Comparison of ENCODE assay signal across 8 cellular contexts in the genomic region with DNA sequence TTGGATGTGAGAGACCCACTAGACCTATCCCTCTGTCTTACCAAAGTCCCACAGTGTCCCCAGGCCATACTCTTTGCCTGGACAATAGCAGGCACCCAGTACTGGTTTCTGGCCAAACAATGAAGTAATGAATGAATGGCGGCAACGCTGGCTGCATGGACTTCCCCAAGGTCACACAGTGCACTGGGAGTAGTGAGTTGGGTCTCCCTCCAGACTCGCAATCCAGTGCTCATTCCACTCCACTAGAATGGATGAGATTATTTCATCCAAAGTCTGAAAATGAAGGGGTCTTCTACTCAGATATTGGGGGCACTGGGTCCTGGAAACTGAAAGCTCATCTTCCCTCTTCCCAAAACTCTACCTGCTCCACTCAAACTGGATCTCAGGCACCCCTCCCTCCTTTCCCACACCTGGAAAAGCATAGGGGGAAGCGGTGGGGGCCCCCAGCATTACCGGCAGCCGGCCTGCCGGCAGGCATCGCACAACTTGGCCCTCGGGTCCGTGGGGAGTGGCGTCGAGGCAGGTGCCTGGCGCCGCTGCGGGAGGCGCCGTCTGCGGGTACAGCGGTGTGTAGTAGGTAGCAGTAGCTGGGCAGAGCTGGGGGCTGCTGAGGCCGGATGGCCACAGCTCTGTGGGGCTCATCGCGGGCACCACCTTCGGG. TPM values are rescaled to one million over a fixed set of nuclear protein-coding genes. Genes with fewer than 3 reads are reported as not detected.
DNase-seq lines count a peak whose midpoint lies in the region; ATAC-seq, FAIRE-seq and TF ChIP-seq lines count a peak whose summit lies in the region.

No MANE protein-coding gene starts in this region.

- TF ChIP-seq CTCF in A549 (IDR thresholded peaks at IDR 0.05) (no peak), right atrium auricular region (IDR thresholded peaks at IDR 0.05) (no peak)

- peak overlapping the region; percentile 99 for H3K4me2 ChIP-seq in A549

- no peaks in the 10 kb centered on the region for H3K27me3 ChIP-seq in right atrium auricular region

- no peaks in the 10 kb centered on the region for H3K36me3 ChIP-seq in right atrium auricular region

- peaks cover 55 to 74% of the 10 kb centered on the region in 2 donors for H3K4me1 Mint-ChIP-seq in stimulated activated naive B cell treated with anti-CD40 and anti-IgM and Interleukin-4, amounts not matched to agents 10 μg/mL and 1 μg/mL and 100 μg/mL, for 72 hours

- in situ Hi-C loops in KBM-7 (cut with MboI; ENCODE audit: low pct_unique_long_range_greater_than_20kb, low sequenced_read_pairs), result no loop called here

- peak overlapping the region; percentile 73 to 85 for H3K4me3 Mint-ChIP-seq in stimulated activated naive B cell treated with anti-CD40 and anti-IgM and Interleukin-4, amounts not matched to agents 10 μg/mL and 1 μg/mL and 100 μg/mL, for 72 hours

- H3K27ac Mint-ChIP-seq in stimulated activated naive B cell treated with anti-CD40 and anti-IgM and Interleukin-4, amounts not matched to agents 10 μg/mL and 1 μg/mL and 100 μg/mL, for 72 hours, result peak overlapping the region; percentile 31

- peaks cover 61% of the 10 kb centered on the region for H3K4me1 ChIP-seq in A549
- peaks cover 0 to 36% of the 10 kb centered on the region in 2 donors for H3K4me1 ChIP-seq in right atrium auricular region

- 41% methylated on average over 3 of the region's 23 CpGs for WGBS in A549 (ENCODE audit: missing lambda C conversion rate)

- TF ChIP-seq EP300 in A549 (IDR thresholded peaks at IDR 0.05), result no peak

- H3K27ac ChIP-seq in A549 (peak overlapping the region; percentile 76 to 94), right atrium auricular region (no peak overlapping the region)

- peaks cover 0 to 7% of the 10 kb centered on the region in 2 donors for H3K27me3 Mint-ChIP-seq in stimulated activated naive B cell treated with anti-CD40 and anti-IgM and Interleukin-4, amounts not matched to agents 10 μg/mL and 1 μg/mL and 100 μg/mL, for 72 hours

- FAIRE-seq in A549 (lab: Jason Lieb, UNC), result no peak

- no peak for DNase-seq in A549 (ENCODE audit: low read depth in 1 of 2, low spot score in 1 of 2)
- peak; percentile 16 for DNase-seq in T-helper 9 cell
- no peak for DNase-seq in right atrium auricular region (ENCODE audit: low spot score)
- no peak for DNase-seq in stimulated activated naive B cell treated with anti-CD40 and anti-IgM and Interleukin-4, amounts not matched to agents 10 μg/mL and 1 μg/mL and 100 μg/mL, for 72 hours
- DNase-seq in NCI-H1048 (lab: John Stamatoyannopoulos, UW), result no peak
- DNase-seq in KBM-7, result no peak

- ATAC-seq in A549, result peak in 1 of 2 experiments; percentile 38; a peak in 3 of 6 replicates
- ATAC-seq in GM18909 (IDR thresholded peaks at IDR 0.05; ENCODE audit: poor library complexity, unreplicated experiment), result peak; percentile 6
- peak in 1 of 2 donors; percentile 8 for ATAC-seq in stimulated activated naive B cell treated with anti-CD40 and anti-IgM and Interleukin-4, amounts not matched to agents 10 μg/mL and 1 μg/mL and 100 μg/mL, for 72 hours (replicated peaks)
- no peak for ATAC-seq in HG03025 (IDR thresholded peaks at IDR 0.05; ENCODE audit: low FRiP score, unreplicated experiment)

- TF ChIP-seq RAD21 in A549 (conservative IDR thresholded peaks at IDR 0.05 in 1 of 2, IDR thresholded peaks at IDR 0.05 in 1 of 2), result no peak

- CTCF ChIA-PET in A549 (lab: Yijun Ruan, JAX), result interaction anchor here (1.2 to 9.0 kb wide), 5 partner anchors 10 to 107 kb away, joined by 6 to 70 read pairs (median 10); no protein-coding TSS in a partner anchor

- no peak for TF ChIP-seq POLR2A in A549 (IDR thresholded peaks at IDR 0.05; ENCODE audit: low read length)

- no peaks in the 10 kb centered on the region for H3K9me3 Mint-ChIP-seq in stimulated activated naive B cell treated with anti-CD40 and anti-IgM and Interleukin-4, amounts not matched to agents 10 μg/mL and 1 μg/mL and 100 μg/mL, for 72 hours

- H3K4me3 ChIP-seq in A549 (peak overlapping the region; percentile 90), right atrium auricular region (peak overlapping the region; percentile 38 to 62)

- no peaks in the 10 kb centered on the region for H3K36me3 Mint-ChIP-seq in stimulated activated naive B cell treated with anti-CD40 and anti-IgM and Interleukin-4, amounts not matched to agents 10 μg/mL and 1 μg/mL and 100 μg/mL, for 72 hours

- POLR2A ChIA-PET in A549 (lab: Yijun Ruan, JAX), result interaction anchor here (1.8 kb wide), 1 partner anchor 186 kb away, joined by 9 read pairs; a partner anchor contains a TSS

- H3K9me3 ChIP-seq in A549 (no peaks in the 10 kb centered on the region), right atrium auricular region (no peaks in the 10 kb centered on the region)

TF ChIP-seq in A549, 52 proteins besides CTCF, POLR2A, EP300 and RAD21:
- TF ChIP-seq RNF2 (IDR thresholded peaks at IDR 0.05; ENCODE audit: borderline replicate concordance, low read depth) (no peak), SMC3 (IDR thresholded peaks at IDR 0.05) (no peak), CHD2 (IDR thresholded peaks at IDR 0.05; ENCODE audit: low read length, partially characterized antibody) (no peak), NR3C1 (IDR thresholded peaks at IDR 0.05) (no peak), HDAC2 (IDR thresholded peaks at IDR 0.05) (no peak), ZNF302 (CRISPR knock-in tag; IDR thresholded peaks at IDR 0.05) (no peak), KDM1A (IDR thresholded peaks at IDR 0.05; ENCODE audit: low read depth) (no peak)
- TF ChIP-seq, protein P1, sequence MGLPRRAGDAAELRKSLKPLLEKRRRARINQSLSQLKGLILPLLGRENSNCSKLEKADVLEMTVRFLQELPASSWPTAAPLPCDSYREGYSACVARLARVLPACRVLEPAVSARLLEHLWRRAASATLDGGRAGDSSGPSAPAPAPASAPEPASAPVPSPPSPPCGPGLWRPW (IDR thresholded peaks at IDR 0.05), result no peak

RNA-seq across cellular contexts. Expression of a gene that starts 0.8 kb away (rescaled TPM):
- polyA plus RNA-seq in A549 (2011; rRNA removed) (0.90 and 1.6 TPM in 2 replicates), A549 (2017; fragmentation: RNase III; extraction: RNeasy Plus Mini Kit Qiagen cat#74134 plus additional on column Dnase treatment) (3.4 to 3.9 TPM (median 3.4 TPM) in 3 replicates)
- 1.8 and 2.4 TPM in 2 replicates for polyA plus RNA-seq in A549 (2012; cell fraction: cytosol; rRNA removed)
- polyA plus RNA-seq in A549 (2012; cell fraction: nucleus; rRNA removed), result 6.3 and 9.0 TPM in 2 replicates
- polyA minus RNA-seq in A549 (2011; rRNA and poly(A)+ RNA removed), result 3.0 and 3.3 TPM in 2 replicates
- total RNA-seq in right atrium auricular region, result under 1 TPM; 0.20 to 0.33 TPM

RNA-seq across cellular contexts. Expression of a gene that starts 29.1 kb away (rescaled TPM):
- polyA plus RNA-seq in A549 (2011; rRNA removed) (171 and 193 TPM in 2 replicates), A549 (2017; fragmentation: RNase III; extraction: RNeasy Plus Mini Kit Qiagen cat#74134 plus additional on column Dnase treatment) (209 to 336 TPM (median 288 TPM) in 3 replicates)
- polyA plus RNA-seq in A549 (2012; cell fraction: cytosol; rRNA removed), result 847 and 922 TPM in 2 replicates
- 1,068 and 1,236 TPM in 2 replicates for polyA plus RNA-seq in A549 (2012; cell fraction: nucleus; rRNA removed)
- polyA minus RNA-seq in A549 (2011; rRNA and poly(A)+ RNA removed), result 142 and 176 TPM in 2 replicates
- 100 to 1,000 TPM; 145 to 357 TPM for total RNA-seq in right atrium auricular region

RNA-seq across cellular contexts. Expression of a gene that starts 46.2 kb away (rescaled TPM):
- polyA plus RNA-seq in A549 (2011; rRNA removed), result 5.2 and 5.6 TPM in 2 replicates
- polyA plus RNA-seq in A549 (2012; cell fraction: cytosol; rRNA removed), result 4.3 and 5.6 TPM in 2 replicates
- 19.5 and 21.2 TPM in 2 replicates for polyA plus RNA-seq in A549 (2012; cell fraction: nucleus; rRNA removed)
- 3.9 to 4.9 TPM (median 4.0 TPM) in 3 replicates for polyA plus RNA-seq in A549 (2017; fragmentation: RNase III; extraction: RNeasy Plus Mini Kit Qiagen cat#74134 plus additional on column Dnase treatment)
- polyA minus RNA-seq in A549 (2011; rRNA and poly(A)+ RNA removed), result 10.3 and 10.7 TPM in 2 replicates
- total RNA-seq in right atrium auricular region, result 10 to 100 TPM; 38.6 to 47.2 TPM

Comparison
In these comparisons a context has a peak if more than half of its experiments do, and no peak if none do; other contexts are left out.
1. H3K27ac ChIP-seq: peak in A549 (2 of 2); none in right atrium auricular region (0 of 2).